8 cellular contexts compared by ENCODE assay signal in genomic region chr21:33127154-33127893, GRCh38.
A peak's percentile ranks its signal among the peaks of the same experiment; 100 is the strongest.
DNase-seq lines count a peak whose midpoint lies in the region; ATAC-seq, FAIRE-seq and TF ChIP-seq lines count a peak whose summit lies in the region.

No MANE protein-coding gene starts in this region.

- peak; percentile 97 for FAIRE-seq in GM19239 (lab: Jason Lieb, UNC)

- peak; percentile 81 for TF ChIP-seq CTCF in AG10803 (conservative IDR thresholded peaks at IDR 0.05; ENCODE audit: low read length)

- DNase-seq in AG10803 (ENCODE audit: low read depth) (peak; percentile 48), GM19239 (ENCODE audit: insufficient read length, low spot score) (peak; percentile 58), NCI-H1694 treated with DMSO at 0.1 percent for 48 hours (lab: John Stamatoyannopoulos, UW) (peak; percentile 62), cerebellar cortex (ENCODE audit: low spot score) (peak; percentile 61), kidney glomerular epithelial cell (lab: John Stamatoyannopoulos, UW) (peak; percentile 35)
- peak; percentile 24 for DNase-seq in activated CD4-positive, CD25-positive, alpha-beta regulatory T cell treated with anti-CD3 and anti-CD28 coated beads, Interleukin-2, amount 50 U/mL, for 16 hours (ENCODE audit: low read depth, low spot score)
- peak; percentile 7 to 38 for DNase-seq in stimulated activated CD4-positive, alpha-beta T cell treated with anti-CD3 and anti-CD28 coated beads, Interleukin-1b, Interleukin-23, amount 100 ng/mL, for 1 hour (ENCODE audit: low read depth in 2 of 2)

- ATAC-seq in HG02884 (IDR thresholded peaks at IDR 0.05; ENCODE audit: unreplicated experiment): no peak

- peak overlapping the region; percentile 41 for H3K4me3 ChIP-seq in AG10803 (ENCODE audit: low read length)
